25 cellular contexts compared by ENCODE assay signal in genomic region chr3:32630266-32630665, GRCh38. TPM values are rescaled to one million over a fixed set of nuclear protein-coding genes. Genes with fewer than 3 reads are reported as not detected.
DNase-seq lines count a peak whose midpoint lies in the region; ATAC-seq, FAIRE-seq and TF ChIP-seq lines count a peak whose summit lies in the region.
"Had no signal": no experiment of that assay in that cellular context is flagged by ENCODE, and none has a peak within 500 bp of the region (broad histone marks: within the 10 kb centered on the region; RNA-seq: fewer than 3 reads in every experiment).

No MANE protein-coding gene starts in this region.

- intact Hi-C loops in MCF 10A (cut with micrococcal nuclease) = no loop called here
- intact Hi-C loops in breast epithelium (cut with DNase I; ENCODE audit: low total_unique reads) = no loop called here
- intact Hi-C loops in K562 (cut with micrococcal nuclease) = no loop called here

- H3K9me1 ChIP-seq in K562 (ENCODE audit: control insufficient read depth, insufficient read depth, low read length) = no peaks in the 10 kb centered on the region

- TF ChIP-seq POLR2A in breast epithelium (IDR thresholded peaks at IDR 0.05) (no peak), K562 (conservative IDR thresholded peaks at IDR 0.05) (no peak)

- ATAC-seq in K562 = no peak
- ATAC-seq: heart right ventricle; natural killer cell treated with Interleukin-12 subunit alpha and Interleukin-12 subunit beta and Interleukin-15 and Interleukin-18, amount 100 ng/mL, for 72 hours had no signal

- CTCF ChIA-PET in MCF 10A (lab: Yijun Ruan, JAX) = no interaction called here
- CTCF ChIA-PET in K562 (lab: Yijun Ruan, JAX; ENCODE audit: low intra/inter-chr PET ratio) = no interaction called here

- FAIRE-seq in K562 (lab: Jason Lieb, UNC) (no peak), small intestine (lab: Jason Lieb, UNC) (no peak)
- FAIRE-seq: A204.1 had no signal

- in situ Hi-C loops in K562 (cut with MboI) = no loop called here

- H3K9ac ChIP-seq in K562 (ENCODE audit: insufficient read depth in 1 of 2, low read depth in 2 of 2, low read length in 2 of 2) (no peak overlapping the region), smooth muscle cell (ENCODE audit: low read depth) (no peak overlapping the region)
- H3K9ac ChIP-seq: parathyroid adenoma had no signal

- 7% methylated on average over 1 of the region's 1 CpG for WGBS in K562 (ENCODE audit: insufficient coverage, low coverage, missing lambda C conversion rate)
- WGBS in small intestine, 3 donors = 88 to 94% (median 89%) methylated on average over 1 of the region's 1 CpG
- 97% methylated on average over 1 of the region's 1 CpG for WGBS in smooth muscle cell (ENCODE audit: low lambda C conversion rate)

- no peaks in the 10 kb centered on the region for H3F3A ChIP-seq in smooth muscle cell (ENCODE audit: low read depth)

- POLR2A ChIA-PET in MCF 10A (lab: Yijun Ruan, JAX) = interaction anchor here (0.9 to 1.3 kb wide), 2 partner anchors 12 to 60 kb away, joined by 3 read pairs; partner anchors contain the start of gene DYNC1LI1
- POLR2A ChIA-PET in K562 (lab: Yijun Ruan, JAX) = interaction anchor here (1.3 kb wide), 1 partner anchor 14 kb away, joined by 5 read pairs; no protein-coding TSS in a partner anchor

- no peaks in the 10 kb centered on the region for H4K20me1 ChIP-seq in K562 (replicated peaks; ENCODE audit: control insufficient read depth, insufficient read depth, low read length)
- no peaks in the 10 kb centered on the region for H4K20me1 ChIP-seq in smooth muscle cell (ENCODE audit: low read depth)

- no peak overlapping the region for H3K4me3 Mint-ChIP-seq in MCF 10A (ENCODE audit: unreplicated experiment)
- H3K4me3 Mint-ChIP-seq: CD4-positive, CD25-positive, alpha-beta regulatory T cell; natural killer cell treated with Interleukin-12 subunit alpha and Interleukin-12 subunit beta and Interleukin-15 and Interleukin-18, amount 100 ng/mL, for 72 hours; T-helper 1 cell treated with Interleukin-12 subunit alpha and Interleukin-12 subunit beta and Interleukin-4 antibody, amounts not matched to agents 30 μg/mL and 1 μg/mL, for 36 hours had no signal

- H3K4me2 ChIP-seq in K562 (ENCODE audit: insufficient read depth, low read length) = no peak overlapping the region
- H3K4me2 ChIP-seq in smooth muscle cell = no peak overlapping the region

- H3K27ac ChIP-seq in breast epithelium = no peak overlapping the region
- no peak overlapping the region for H3K27ac ChIP-seq in K562 (ENCODE audit: extremely low read depth, low read depth, low read length)
- no peak overlapping the region for H3K27ac ChIP-seq in small intestine (ENCODE audit: low read depth in 1 of 2, low read length in 1 of 2)
- H3K27ac ChIP-seq in smooth muscle cell (ENCODE audit: low read depth) = no peak overlapping the region
- H3K27ac ChIP-seq: esophagus muscularis mucosa, heart right ventricle, parathyroid adenoma, uterus had no signal

- no peaks in the 10 kb centered on the region for H3K4me1 ChIP-seq in breast epithelium
- peaks cover 0 to 4% of the 10 kb centered on the region in 2 experiments; a peak in 1 of 5 replicates for H3K4me1 ChIP-seq in K562 (replicated peaks in 1 of 2; ENCODE audit: control insufficient read depth in 2 of 2, insufficient read depth in 2 of 2, low read length in 2 of 2)
- no peaks in the 10 kb centered on the region for H3K4me1 ChIP-seq in small intestine (ENCODE audit: control insufficient read depth in 2 of 2, insufficient read depth in 1 of 2, low read depth in 1 of 2, low read length in 1 of 2)
- H3K4me1 ChIP-seq in smooth muscle cell (ENCODE audit: low read depth) = no peaks in the 10 kb centered on the region
- H3K4me1 ChIP-seq: esophagus muscularis mucosa, heart right ventricle, parathyroid adenoma, uterus had no signal

- H3K36me3 Mint-ChIP-seq in MCF 10A (ENCODE audit: insufficient read depth, unreplicated experiment) = no peaks in the 10 kb centered on the region
- H3K36me3 Mint-ChIP-seq: CD4-positive, CD25-positive, alpha-beta regulatory T cell; natural killer cell treated with Interleukin-12 subunit alpha and Interleukin-12 subunit beta and Interleukin-15 and Interleukin-18, amount 100 ng/mL, for 72 hours had no signal

- H3K27me3 ChIP-seq in breast epithelium = no peaks in the 10 kb centered on the region
- H3K27me3 ChIP-seq in K562 (ENCODE audit: control insufficient read depth in 2 of 2, insufficient read depth in 2 of 2, low read length in 2 of 2) = peaks cover 10 to 14% of the 10 kb centered on the region in 2 experiments; a peak in 4 of 5 replicates
- no peaks in the 10 kb centered on the region for H3K27me3 ChIP-seq in small intestine (ENCODE audit: control insufficient read depth in 2 of 2, insufficient read depth in 2 of 2, low read length in 2 of 2)
- no peaks in the 10 kb centered on the region for H3K27me3 ChIP-seq in smooth muscle cell (ENCODE audit: low read depth)
- H3K27me3 ChIP-seq: heart right ventricle, uterus had no signal

- H3K27me3 Mint-ChIP-seq in MCF 10A (ENCODE audit: insufficient read depth, unreplicated experiment) = no peaks in the 10 kb centered on the region

- TF ChIP-seq CTCF in MCF 10A (IDR thresholded peaks at IDR 0.05; ENCODE audit: unreplicated experiment) = no peak
- no peak for TF ChIP-seq CTCF in breast epithelium (IDR thresholded peaks at IDR 0.05)
- TF ChIP-seq CTCF in K562 (IDR thresholded peaks at IDR 0.05 in 2 of 3, conservative IDR thresholded peaks at IDR 0.05 in 1 of 3; ENCODE audit: insufficient read depth in 2 of 3, low read depth in 1 of 3, low read length in 3 of 3) = no peak
- no peak for TF ChIP-seq CTCF in smooth muscle cell (IDR thresholded peaks at IDR 0.05; ENCODE audit: borderline replicate concordance, insufficient read depth, poor library complexity, severe bottlenecking)

- H3K79me2 ChIP-seq in K562 (ENCODE audit: control insufficient read depth, insufficient read depth, low read length) (no peaks in the 10 kb centered on the region), smooth muscle cell (ENCODE audit: low read depth) (no peaks in the 10 kb centered on the region)
- H3K79me2 ChIP-seq: parathyroid adenoma had no signal

- no peak overlapping the region for H2AFZ ChIP-seq in K562 (ENCODE audit: low read depth, low read length)
- no peak overlapping the region for H2AFZ ChIP-seq in smooth muscle cell (ENCODE audit: low read depth)
- H2AFZ ChIP-seq: parathyroid adenoma had no signal

- no peaks in the 10 kb centered on the region for H3K36me3 ChIP-seq in breast epithelium
- no peaks in the 10 kb centered on the region for H3K36me3 ChIP-seq in K562 (ENCODE audit: control insufficient read depth, insufficient read depth, low read length)
- H3K36me3 ChIP-seq in small intestine (ENCODE audit: control insufficient read depth in 2 of 2, insufficient read depth in 2 of 2, low read length in 2 of 2) = no peaks in the 10 kb centered on the region
- H3K36me3 ChIP-seq in smooth muscle cell (ENCODE audit: low read depth) = no peaks in the 10 kb centered on the region
- H3K36me3 ChIP-seq: esophagus muscularis mucosa, heart right ventricle, uterus had no signal

- H3K4me1 Mint-ChIP-seq in MCF 10A (ENCODE audit: insufficient read depth, unreplicated experiment) = peaks cover 12% of the 10 kb centered on the region
- H3K4me1 Mint-ChIP-seq: CD4-positive, CD25-positive, alpha-beta regulatory T cell had no signal

- no peak overlapping the region for H3K27ac Mint-ChIP-seq in MCF 10A (ENCODE audit: low read depth, unreplicated experiment)
- H3K27ac Mint-ChIP-seq: natural killer cell treated with Interleukin-12 subunit alpha and Interleukin-12 subunit beta and Interleukin-15 and Interleukin-18, amount 100 ng/mL, for 72 hours; T-helper 1 cell treated with Interleukin-12 subunit alpha and Interleukin-12 subunit beta and Interleukin-4 antibody, amounts not matched to agents 30 μg/mL and 1 μg/mL, for 36 hours had no signal

- no TSS peak for BruUV-seq in MCF 10A (replicated peaks; lab: Mats Ljungman, UMichigan)
- no TSS peak for BruUV-seq in K562 (replicated peaks; lab: Mats Ljungman, UMichigan)

- DNase-seq in MCF 10A (ENCODE audit: unreplicated experiment) = peak; percentile 90
- no peak for DNase-seq in breast epithelium (ENCODE audit: low spot score in 2 of 2)
- no peak for DNase-seq in K562 (ENCODE audit: extremely low read depth in 1 of 4, low spot score in 3 of 4)
- DNase-seq in iris pigment epithelial cell (ENCODE audit: low read depth) = peak; percentile 35
- DNase-seq in small intestine = no peak
- no peak for DNase-seq in smooth muscle cell (lab: John Stamatoyannopoulos, UW; ENCODE audit: unreplicated experiment)
- DNase-seq in activated T-cell treated with anti-CD3 and anti-CD28 coated beads for 4 hours = no peak
- DNase-seq in EL = no peak
- DNase-seq: activated CD4-positive, alpha-beta T cell treated with anti-CD3 and anti-CD28 coated beads, Interleukin-2, amount 50 U/mL, for 1 hour; activated gamma-delta T cell treated with Interleukin-2 at 50 U/mL for 16 hours; amygdala; CD4-positive, CD25-positive, alpha-beta regulatory T cell; central memory CD4-positive, alpha-beta T cell; heart right ventricle; KG1; NCI-H1105; NCI-H526; SHP77 treated with DMSO at 0.1 percent for 48 hours; stimulated activated CD4-positive, alpha-beta T cell treated with anti-CD3 and anti-CD28 coated beads, Interleukin-4, amount 100 ng/mL, for 1 hour; uterus had no signal

- no peak for TF ChIP-seq EP300 in K562 (IDR thresholded peaks at IDR 0.05; ENCODE audit: low read length)

- TF ChIP-seq RAD21 in K562 (CRISPR knock-in tag; conservative IDR thresholded peaks at IDR 0.05 in 1 of 2, IDR thresholded peaks at IDR 0.05 in 1 of 2) = no peak

- H3K9me3 ChIP-seq in breast epithelium = no peaks in the 10 kb centered on the region
- no peaks in the 10 kb centered on the region for H3K9me3 ChIP-seq in K562 (replicated peaks; ENCODE audit: control insufficient read depth, insufficient read depth, low read depth, low read length)
- no peaks in the 10 kb centered on the region for H3K9me3 ChIP-seq in small intestine (ENCODE audit: control insufficient read depth, low read depth)
- no peaks in the 10 kb centered on the region for H3K9me3 ChIP-seq in smooth muscle cell (replicated peaks; ENCODE audit: low read depth)
- H3K9me3 ChIP-seq: esophagus muscularis mucosa, uterus had no signal

- no peak overlapping the region for H3K4me3 ChIP-seq in breast epithelium
- H3K4me3 ChIP-seq in K562 = no peak overlapping the region
- H3K4me3 ChIP-seq in small intestine (ENCODE audit: low read depth in 1 of 2, low read length in 2 of 2) = no peak overlapping the region
- no peak overlapping the region for H3K4me3 ChIP-seq in smooth muscle cell
- H3K4me3 ChIP-seq: esophagus muscularis mucosa, heart right ventricle, uterus had no signal

- no peaks in the 10 kb centered on the region for H3K9me3 Mint-ChIP-seq in MCF 10A (ENCODE audit: unreplicated experiment)
- H3K9me3 Mint-ChIP-seq: natural killer cell treated with Interleukin-12 subunit alpha and Interleukin-12 subunit beta and Interleukin-15 and Interleukin-18, amount 100 ng/mL, for 72 hours; T-helper 1 cell treated with Interleukin-12 subunit alpha and Interleukin-12 subunit beta and Interleukin-4 antibody, amounts not matched to agents 30 μg/mL and 1 μg/mL, for 36 hours had no signal

RNA-seq across cellular contexts. Expression of gene CNOT10, which starts 54.7 kb away (rescaled TPM):
- total RNA-seq in MCF 10A (2022) = 47.1 and 53.1 TPM in 2 replicates
- total RNA-seq in breast epithelium = 10 to 100 TPM; 18.4 to 37.9 (median 26.2) TPM
- 123 and 357 TPM in 2 replicates for total RNA-seq in K562 (2011; cell fraction: chromatin; rRNA removed; ENCODE audit: low replicate concordance)
- 80.2 and 91.3 TPM in 2 replicates for total RNA-seq in K562 (2011; cell fraction: nucleolus; rRNA removed)
- total RNA-seq in K562 (2011; cell fraction: nucleoplasm; rRNA removed) = 134 and 162 TPM in 2 replicates
- total RNA-seq in K562 (2014; rRNA removed) = 74.1 and 81.9 TPM in 2 replicates
- total RNA-seq in K562 (2014; rRNA removed; fragmentation: Illumina TruSeq; extraction: Trizol) = 100 and 101 TPM in 2 replicates
- 74.6 and 75.2 TPM in 2 replicates for total RNA-seq in K562 (2015; rRNA removed; fragmentation: Illumina TruSeq; extraction: Trizol)
- 91.7 and 102 TPM in 2 replicates for total RNA-seq in K562 (2021)
- 106 and 114 TPM in 2 replicates for polyA plus RNA-seq in K562 (2011; rRNA removed)
- 78.3 and 108 TPM in 2 replicates for polyA plus RNA-seq in K562 (2011; cell fraction: cytosol; rRNA removed)
- polyA plus RNA-seq in K562 (2011; cell fraction: nucleus; rRNA removed) = 46.6 and 68.4 TPM in 2 replicates
- 50.0 and 65.9 TPM in 2 replicates for polyA plus RNA-seq in K562 (2012)
- 87.0 and 111 TPM in 2 replicates for polyA plus RNA-seq in K562 (2014; fragmentation: Illumina TruSeq; extraction: Trizol)
- polyA plus RNA-seq in K562 (2014; fragmentation: Nextera tagmentation; extraction: Ambion mirVana) = 10 to 100 TPM; 35.7 to 52.2 TPM
- polyA plus RNA-seq in K562 (2014; rRNA removed) = 74.3 and 101 TPM in 2 replicates
- 134 and 158 TPM in 2 replicates for polyA minus RNA-seq in K562 (2011; rRNA and poly(A)+ RNA removed)
- polyA minus RNA-seq in K562 (2011; cell fraction: cytosol; rRNA and poly(A)+ RNA removed) = 56.0 and 69.2 TPM in 2 replicates
- polyA minus RNA-seq in K562 (2011; cell fraction: nucleus; rRNA and poly(A)+ RNA removed) = 44.8 and 79.4 TPM in 2 replicates
- 10 to 100 TPM; 12.7 to 17.5 (median 13.9) TPM for polyA plus RNA-seq in small intestine
- total RNA-seq in smooth muscle cell = 22.9 and 31.5 TPM in 2 replicates
- polyA plus RNA-seq in smooth muscle cell = 14.0 and 19.4 TPM in 2 replicates

RNA-seq across cellular contexts. Expression of gene DYNC1LI1, which starts 59.6 kb away (rescaled TPM):
- 39.1 and 47.6 TPM in 2 replicates for total RNA-seq in MCF 10A (2022)
- 10 to 100 TPM; 25.3 to 35.7 (median 31.8) TPM for total RNA-seq in breast epithelium
- total RNA-seq in K562 (2011; cell fraction: chromatin; rRNA removed; ENCODE audit: low replicate concordance) = 31.8 and 78.8 TPM in 2 replicates
- total RNA-seq in K562 (2011; cell fraction: nucleolus; rRNA removed) = 39.7 and 41.7 TPM in 2 replicates
- 50.8 and 61.4 TPM in 2 replicates for total RNA-seq in K562 (2011; cell fraction: nucleoplasm; rRNA removed)
- 61.3 and 61.6 TPM in 2 replicates for total RNA-seq in K562 (2014; rRNA removed)
- total RNA-seq in K562 (2014; rRNA removed; fragmentation: Illumina TruSeq; extraction: Trizol) = 78.1 and 101 TPM in 2 replicates
- total RNA-seq in K562 (2015; rRNA removed; fragmentation: Illumina TruSeq; extraction: Trizol) = 66.8 and 70.2 TPM in 2 replicates
- total RNA-seq in K562 (2021) = 61.8 and 63.0 TPM in 2 replicates
- polyA plus RNA-seq in K562 (2011; rRNA removed) = 42.5 and 85.4 TPM in 2 replicates
- polyA plus RNA-seq in K562 (2011; cell fraction: cytosol; rRNA removed) = 18.3 and 20.7 TPM in 2 replicates
- 15.0 and 15.5 TPM in 2 replicates for polyA plus RNA-seq in K562 (2011; cell fraction: nucleus; rRNA removed)
- polyA plus RNA-seq in K562 (2012) = 40.5 and 70.9 TPM in 2 replicates
- 60.7 and 66.9 TPM in 2 replicates for polyA plus RNA-seq in K562 (2014; fragmentation: Illumina TruSeq; extraction: Trizol)
- polyA plus RNA-seq in K562 (2014; fragmentation: Nextera tagmentation; extraction: Ambion mirVana) = 10 to 100 TPM; 21.0 to 26.0 TPM
- polyA plus RNA-seq in K562 (2014; rRNA removed) = 54.8 and 59.5 TPM in 2 replicates
- polyA minus RNA-seq in K562 (2011; rRNA and poly(A)+ RNA removed) = 61.2 and 78.5 TPM in 2 replicates
- polyA minus RNA-seq in K562 (2011; cell fraction: cytosol; rRNA and poly(A)+ RNA removed) = 19.2 and 34.3 TPM in 2 replicates
- 39.3 and 54.0 TPM in 2 replicates for polyA minus RNA-seq in K562 (2011; cell fraction: nucleus; rRNA and poly(A)+ RNA removed)
- polyA plus RNA-seq in small intestine = 10 to 100 TPM; 20.2 to 27.0 (median 25.7) TPM
- total RNA-seq in smooth muscle cell = 49.9 and 72.6 TPM in 2 replicates
- polyA plus RNA-seq in smooth muscle cell = 26.5 and 31.0 TPM in 2 replicates

Comparison
In these comparisons a context has a peak if more than half of its experiments do, and no peak if none do; other contexts are left out.
1. DNase-seq: peak in MCF 10A (single experiment) and iris pigment epithelial cell (single experiment); none in breast epithelium (0 of 2), K562 (0 of 4), small intestine (single experiment), smooth muscle cell (single experiment), activated T-cell treated with anti-CD3 and anti-CD28 coated beads for 4 hours (single experiment) and EL (single experiment).